ENCODE assay signal across 8 cellular contexts in genomic region chrX:46587158-46587557, GRCh38. TPM values are rescaled to one million over a fixed set of nuclear protein-coding genes. Genes with fewer than 3 reads are reported as not detected.
DNase-seq lines count a peak whose midpoint lies in the region; ATAC-seq and TF ChIP-seq lines count a peak whose summit lies in the region.

No MANE protein-coding gene starts in this region.

- H3K36me3 Mint-ChIP-seq in CD4-positive, alpha-beta T cell (ENCODE audit: low read depth): no peaks in the 10 kb centered on the region

- H3K27me3 Mint-ChIP-seq in CD4-positive, alpha-beta T cell: no peaks in the 10 kb centered on the region

- no peak overlapping the region for H3K27ac ChIP-seq in CD4-positive, alpha-beta T cell (ENCODE audit: low read depth, low read length)
- peak overlapping the region; percentile 76 for H3K27ac ChIP-seq in epithelial cell of prostate

- H3K27me3 ChIP-seq in CD4-positive, alpha-beta T cell (ENCODE audit: control insufficient read depth, insufficient read depth, low read length): no peaks in the 10 kb centered on the region

- TF ChIP-seq POLR2A in NB4 (IDR thresholded peaks at IDR 0.05; ENCODE audit: extremely low read depth, insufficient read length): no peak

- intact Hi-C loops in CD4-positive, alpha-beta T cell (cut with DNase I, micrococcal nuclease): no loop called here

- POLR2A ChIA-PET in CD4-positive, alpha-beta T cell (lab: Charles Lee): interaction anchor here (0.8 to 1.9 kb wide), 6 partner anchors 8 to 24 kb away, joined by 3 to 9 read pairs (median 6); partner anchors contain the start of gene CHST7

- peak overlapping the region; percentile 89 for H3K27ac Mint-ChIP-seq in CD4-positive, alpha-beta T cell

- no peaks in the 10 kb centered on the region for H3K9me3 Mint-ChIP-seq in CD4-positive, alpha-beta T cell

- CTCF ChIA-PET in CD4-positive, alpha-beta T cell (lab: Charles Lee): no interaction called here

- H3K4me1 Mint-ChIP-seq in CD4-positive, alpha-beta T cell (ENCODE audit: low read depth): peaks cover 36% of the 10 kb centered on the region

- ATAC-seq in CD4-positive, alpha-beta T cell (ENCODE audit: poor library complexity): no peak

- no peak for DNase-seq in CD4-positive, alpha-beta T cell
- peak; percentile 33 for DNase-seq in GM20000 (ENCODE audit: low spot score)
- peak; percentile 19 for DNase-seq in NB4 (ENCODE audit: low read depth)
- DNase-seq in epithelial cell of prostate (ENCODE audit: low read depth, low spot score): no peak
- DNase-seq in SK-N-DZ (ENCODE audit: low spot score): no peak
- DNase-seq in KG1 (lab: John Stamatoyannopoulos, UW): no peak
- no peak for DNase-seq in NCI-H1930 (lab: John Stamatoyannopoulos, UW)
- no peak for DNase-seq in NCI-H510A treated with DMSO at 0.1 percent for 48 hours (lab: John Stamatoyannopoulos, UW)

- H3K9me3 ChIP-seq in CD4-positive, alpha-beta T cell (ENCODE audit: control insufficient read depth, low read length): no peaks in the 10 kb centered on the region

- H3K4me3 ChIP-seq in NB4 (ENCODE audit: low read depth, low read length): no peak overlapping the region

- H3K4me3 Mint-ChIP-seq in CD4-positive, alpha-beta T cell: peak overlapping the region; percentile 79

- TF ChIP-seq CTCF in CD4-positive, alpha-beta T cell (IDR thresholded peaks at IDR 0.05): no peak
- TF ChIP-seq CTCF in GM20000 (IDR thresholded peaks at IDR 0.05; ENCODE audit: extremely low read depth, missing control alignments) (no peak), NB4 (IDR thresholded peaks at IDR 0.05; ENCODE audit: low read depth, low read length) (no peak)

RNA-seq across cellular contexts. Expression of gene CHST7, which starts 13.6 kb away (rescaled TPM):
- 1 to 10 TPM; 4.0 to 4.6 TPM for total RNA-seq in CD4-positive, alpha-beta T cell
- 3.4 and 3.9 TPM in 2 replicates for polyA plus RNA-seq in SK-N-DZ (2014; cell fraction: cytosol; rRNA removed)
- 1.4 and 2.6 TPM in 2 replicates for polyA plus RNA-seq in SK-N-DZ (2014; cell fraction: nucleus; rRNA removed)

RNA-seq across cellular contexts. Expression of gene ZNF674, which starts 41.9 kb away (rescaled TPM):
- 1 to 10 TPM; 1.2 to 1.9 TPM for total RNA-seq in CD4-positive, alpha-beta T cell
- polyA plus RNA-seq in SK-N-DZ (2014; cell fraction: cytosol; rRNA removed): 6.2 and 6.6 TPM in 2 replicates
- 2.0 and 8.0 TPM in 2 replicates for polyA plus RNA-seq in SK-N-DZ (2014; cell fraction: nucleus; rRNA removed)

Comparison
In these comparisons a context has a peak if more than half of its experiments do, and no peak if none do; other contexts are left out.
1. DNase-seq: peak in GM20000 (single experiment) and NB4 (single experiment); none in CD4-positive, alpha-beta T cell (0 of 10), epithelial cell of prostate (single experiment), SK-N-DZ (single experiment), KG1 (single experiment), NCI-H1930 (0 of 2) and NCI-H510A treated with DMSO at 0.1 percent for 48 hours (single experiment).